35 cellular contexts compared by ENCODE assay signal in genomic region chr17:9917801-9918200, GRCh38. TPM values are rescaled to one million over a fixed set of nuclear protein-coding genes. Genes with fewer than 3 reads are reported as not detected.
"Had no signal": no experiment of that assay in that cellular context is flagged by ENCODE, and none has a peak within 500 bp of the region (broad histone marks: within the 10 kb centered on the region; RNA-seq: fewer than 3 reads in every experiment).

No MANE protein-coding gene starts in this region.

- H3K36me3 ChIP-seq: brain microvascular endothelial cell had no signal

- H3K27me3 Mint-ChIP-seq: activated B cell treated with CpG ODN at 0.5 μM for 24 hours; activated CD8-positive, alpha-beta T cell treated with anti-CD3 and anti-CD28 coated beads for 36 hours; activated naive CD8-positive, alpha-beta T cell; activated T-helper 17 cell treated with anti-CD3 and anti-CD28 coated beads, Interleukin-2, amount 50 U/mL, for 72 hours; central memory CD8-positive, alpha-beta T cell; effector memory CD8-positive, alpha-beta T cell had no signal

- H3K27ac Mint-ChIP-seq: activated B cell treated with CpG ODN at 0.5 μM for 24 hours; activated CD8-positive, alpha-beta T cell treated with anti-CD3 and anti-CD28 coated beads for 36 hours; activated naive CD8-positive, alpha-beta T cell; activated T-helper 17 cell treated with anti-CD3 and anti-CD28 coated beads, Interleukin-2, amount 50 U/mL, for 72 hours; effector memory CD8-positive, alpha-beta T cell had no signal

- H3K27me3 ChIP-seq: brain microvascular endothelial cell, esophagus squamous epithelium, gastroesophageal sphincter had no signal

- DNase-seq: activated B cell treated with CpG ODN at 0.5 μM for 24 hours; activated CD4-positive, alpha-beta T cell treated with anti-CD3 and anti-CD28 coated beads for 48 hours; activated CD4-positive, alpha-beta T cell treated with anti-CD3 and anti-CD28 coated beads, Interleukin-2, amount 50 U/mL, for 1 hour; activated CD4-positive, alpha-beta T cell treated with anti-CD3 and anti-CD28 coated beads, Interleukin-2, amount 50 U/mL, for 48 hours; activated CD8-positive, alpha-beta memory T cell treated with anti-CD3 and anti-CD28 coated beads for 24 hours; activated CD8-positive, alpha-beta T cell treated with anti-CD3 and anti-CD28 coated beads for 36 hours; activated effector memory CD4-positive, alpha-beta T cell treated with Interleukin-2 at 50 U/mL for 16 hours; activated gamma-delta T cell treated with Interleukin-2 at 50 U/mL for 16 hours; activated naive CD4-positive, alpha-beta T cell treated with anti-CD3 and anti-CD28 coated beads, Interleukin-2, amount 50 U/mL, for 16 hours; activated naive CD4-positive, alpha-beta T cell treated with Interleukin-2 at 50 U/mL for 16 hours; activated T-cell treated with anti-CD3 and anti-CD28 coated beads, Interleukin-2, amount 50 U/mL, for 4 hours; amniotic stem cell; anterior cingulate cortex; brain microvascular endothelial cell; cortex of kidney; dermis blood vessel endothelial cell; effector CD4-positive, alpha-beta T cell; effector memory CD8-positive, alpha-beta T cell; esophagus squamous epithelium; foreskin melanocyte; T-helper 2 cell had no signal

- H3K27ac ChIP-seq: brain microvascular endothelial cell, epithelial cell of prostate, esophagus squamous epithelium, gastroesophageal sphincter, VCaP had no signal

- H3K4me1 Mint-ChIP-seq: activated B cell treated with CpG ODN at 0.5 μM for 24 hours; activated T-helper 17 cell treated with anti-CD3 and anti-CD28 coated beads, Interleukin-2, amount 50 U/mL, for 72 hours; central memory CD8-positive, alpha-beta T cell had no signal

- H3K9me3 Mint-ChIP-seq: activated B cell treated with CpG ODN at 0.5 μM for 24 hours; activated CD8-positive, alpha-beta T cell treated with anti-CD3 and anti-CD28 coated beads for 36 hours; activated T-cell treated with anti-CD3 and anti-CD28 coated beads, Interleukin-2, amount 50 U/mL, for 4 hours; activated T-helper 17 cell treated with anti-CD3 and anti-CD28 coated beads, Interleukin-2, amount 50 U/mL, for 72 hours; central memory CD8-positive, alpha-beta T cell; effector memory CD8-positive, alpha-beta T cell had no signal

- H3K4me1 ChIP-seq: esophagus squamous epithelium, gastroesophageal sphincter had no signal

- H3K4me3 Mint-ChIP-seq: activated B cell treated with CpG ODN at 0.5 μM for 24 hours; activated CD8-positive, alpha-beta T cell treated with anti-CD3 and anti-CD28 coated beads for 36 hours; activated naive CD8-positive, alpha-beta T cell; activated T-cell treated with anti-CD3 and anti-CD28 coated beads, Interleukin-2, amount 50 U/mL, for 4 hours; activated T-helper 17 cell treated with anti-CD3 and anti-CD28 coated beads, Interleukin-2, amount 50 U/mL, for 72 hours; central memory CD8-positive, alpha-beta T cell; effector memory CD8-positive, alpha-beta T cell had no signal

- ATAC-seq: activated CD4-positive, CD25-positive, alpha-beta regulatory T cell treated with anti-CD3 and anti-CD28 coated beads, Interleukin-2, amount 50 U/mL, for 24 hours; activated CD8-positive, alpha-beta T cell treated with anti-CD3 and anti-CD28 coated beads for 36 hours; activated T-cell treated with anti-CD3 and anti-CD28 coated beads, Interleukin-2, amount 50 U/mL, for 4 hours; activated T-helper 17 cell treated with anti-CD3 and anti-CD28 coated beads, Interleukin-2, amount 50 U/mL, for 72 hours; effector memory CD8-positive, alpha-beta T cell; gastroesophageal sphincter had no signal

- H3K4me3 ChIP-seq: esophagus squamous epithelium, gastroesophageal sphincter had no signal

- H3K36me3 Mint-ChIP-seq: activated naive CD8-positive, alpha-beta T cell had no signal

RNA-seq across cellular contexts. Expression of gene RCVRN, which starts 12.7 kb away (rescaled TPM):
- total RNA-seq: activated CD8-positive, alpha-beta T cell treated with anti-CD3 and anti-CD28 coated beads for 36 hours; activated T-cell treated with anti-CD3 and anti-CD28 coated beads, Interleukin-2, amount 50 U/mL, for 4 hours; activated T-helper 17 cell treated with anti-CD3 and anti-CD28 coated beads, Interleukin-2, amount 50 U/mL, for 72 hours; astrocyte; bronchial epithelial cell; dermis blood vessel endothelial cell; endothelial cell of umbilical vein; esophagus squamous epithelium; fibroblast of lung; fibroblast of villous mesenchyme; glomerular endothelial cell; T-helper 1 cell treated with Interleukin-12 subunit alpha and Interleukin-12 subunit beta and Interleukin-4 antibody, amounts not matched to agents 30 ng/mL and 1 ng/mL, for 36 hours had no signal
- polyA plus RNA-seq: endothelial cell of umbilical vein, fibroblast of lung had no signal
